ENCODE assay signal across 1 cellular context in genomic region chr1:212485895-212486590, GRCh38.
TF ChIP-seq lines count a peak whose summit lies in the region.

No MANE protein-coding gene starts in this region.

TF ChIP-seq in K562, 482 proteins besides CTCF, POLR2A, EP300 and RAD21 (continued from another document and continues in another):
- TF ChIP-seq CTCFL (IDR thresholded peaks at IDR 0.05; ENCODE audit: borderline replicate concordance, insufficient read depth, low read depth, low read length, poor library complexity, severe bottlenecking), result no peak
- TF ChIP-seq IFI16 (CRISPR knock-in tag; IDR thresholded peaks at IDR 0.05), result no peak
- TF ChIP-seq FOXO4 (CRISPR knock-in tag; IDR thresholded peaks at IDR 0.05), result no peak
- no peak for TF ChIP-seq ZNF609 (CRISPR knock-in tag; IDR thresholded peaks at IDR 0.05; ENCODE audit: borderline replicate concordance)
- no peak for TF ChIP-seq ELF4 (CRISPR knock-in tag; IDR thresholded peaks at IDR 0.05)
- TF ChIP-seq CBX1 (IDR thresholded peaks at IDR 0.05; ENCODE audit: low read depth), result no peak
- TF ChIP-seq EWSR1 (IDR thresholded peaks at IDR 0.05; ENCODE audit: borderline replicate concordance, low read depth, partially characterized antibody), result no peak
- no peak for TF ChIP-seq THRB (CRISPR knock-in tag; conservative IDR thresholded peaks at IDR 0.05)
- TF ChIP-seq ESRRB (CRISPR knock-in tag; IDR thresholded peaks at IDR 0.05; ENCODE audit: borderline replicate concordance), result no peak
- no peak for TF ChIP-seq SRSF3 (IDR thresholded peaks at IDR 0.05; ENCODE audit: insufficient read depth, low read length)
- no peak for TF ChIP-seq GATAD2A (IDR thresholded peaks at IDR 0.05)
- TF ChIP-seq HNRNPK (IDR thresholded peaks at IDR 0.05; ENCODE audit: low read depth, low read length, poor library complexity, severe bottlenecking), result no peak
- TF ChIP-seq SMARCB1 (IDR thresholded peaks at IDR 0.05; ENCODE audit: insufficient read length, low read depth), result no peak
- no peak for TF ChIP-seq FIP1L1 (IDR thresholded peaks at IDR 0.05; ENCODE audit: low read depth, low read length, poor library complexity, severe bottlenecking)
- peak; percentile 63; the same call in 1 of the 2 replicates for TF ChIP-seq SMARCA4 (IDR thresholded peaks at IDR 0.05)
- TF ChIP-seq ZNF766 (CRISPR knock-in tag; conservative IDR thresholded peaks at IDR 0.05), result no peak
- no peak for TF ChIP-seq EP400 (IDR thresholded peaks at IDR 0.05)
- no peak for TF ChIP-seq ZNF3 (CRISPR knock-in tag; IDR thresholded peaks at IDR 0.05)
- TF ChIP-seq BACH1 (tag; IDR thresholded peaks at IDR 0.05), result peak; percentile 81; the same call in 1 of the 2 replicates
- TF ChIP-seq ZNF146 (CRISPR knock-in tag; IDR thresholded peaks at IDR 0.05; ENCODE audit: unreplicated experiment), result no peak
- TF ChIP-seq IRF9 (tag; IDR thresholded peaks at IDR 0.05), result 0 out of 2 replicates have a peak, but pooled peaks have one; percentile 7
- TF ChIP-seq HIVEP1 (CRISPR knock-in tag; IDR thresholded peaks at IDR 0.05), result no peak
- peak; percentile 28; the same call in 1 of the 2 replicates for TF ChIP-seq ZBTB9 (CRISPR knock-in tag; IDR thresholded peaks at IDR 0.05)
- no peak for TF ChIP-seq ATF2 (CRISPR knock-in tag; IDR thresholded peaks at IDR 0.05)
- no peak for TF ChIP-seq KLF10 (CRISPR knock-in tag; IDR thresholded peaks at IDR 0.05)
- TF ChIP-seq KLF13 (tag; IDR thresholded peaks at IDR 0.05; ENCODE audit: borderline replicate concordance, low read depth), result 0 out of 2 replicates have a peak, but pooled peaks have one; percentile 20
- peak; percentile 79; the same call in 1 of the 2 replicates for TF ChIP-seq TFAP4 (CRISPR knock-in tag; IDR thresholded peaks at IDR 0.05; ENCODE audit: borderline replicate concordance)
- TF ChIP-seq DMBX1 (CRISPR knock-in tag; IDR thresholded peaks at IDR 0.05; ENCODE audit: borderline replicate concordance), result peak; percentile 21; the same call in 1 of the 2 replicates
- TF ChIP-seq FOS (IDR thresholded peaks at IDR 0.05; ENCODE audit: extremely low read depth, insufficient read length), result peak; percentile 42
- TF ChIP-seq RBFOX2 (IDR thresholded peaks at IDR 0.05; ENCODE audit: low read depth, low read length), result no peak
- no peak for TF ChIP-seq SAP30 (IDR thresholded peaks at IDR 0.05; ENCODE audit: borderline replicate concordance, insufficient read depth, low read depth, low read length, poor library complexity, severe bottlenecking)
- TF ChIP-seq MECOM (CRISPR knock-in tag; IDR thresholded peaks at IDR 0.05), result no peak
- peak; percentile 58 for TF ChIP-seq RBBP5 (IDR thresholded peaks at IDR 0.05; ENCODE audit: borderline replicate concordance, insufficient read depth, low read length, poor library complexity, severe bottlenecking)
- no peak for TF ChIP-seq LCOR (CRISPR knock-in tag; IDR thresholded peaks at IDR 0.05)
- TF ChIP-seq PREB (CRISPR knock-in tag; IDR thresholded peaks at IDR 0.05), result no peak
- TF ChIP-seq CBX3 (IDR thresholded peaks at IDR 0.05; ENCODE audit: borderline replicate concordance in 1 of 2, low read length in 2 of 2), result no peak
- TF ChIP-seq WHSC1 (IDR thresholded peaks at IDR 0.05; ENCODE audit: low read length), result no peak
